In the genomic region with DNA sequence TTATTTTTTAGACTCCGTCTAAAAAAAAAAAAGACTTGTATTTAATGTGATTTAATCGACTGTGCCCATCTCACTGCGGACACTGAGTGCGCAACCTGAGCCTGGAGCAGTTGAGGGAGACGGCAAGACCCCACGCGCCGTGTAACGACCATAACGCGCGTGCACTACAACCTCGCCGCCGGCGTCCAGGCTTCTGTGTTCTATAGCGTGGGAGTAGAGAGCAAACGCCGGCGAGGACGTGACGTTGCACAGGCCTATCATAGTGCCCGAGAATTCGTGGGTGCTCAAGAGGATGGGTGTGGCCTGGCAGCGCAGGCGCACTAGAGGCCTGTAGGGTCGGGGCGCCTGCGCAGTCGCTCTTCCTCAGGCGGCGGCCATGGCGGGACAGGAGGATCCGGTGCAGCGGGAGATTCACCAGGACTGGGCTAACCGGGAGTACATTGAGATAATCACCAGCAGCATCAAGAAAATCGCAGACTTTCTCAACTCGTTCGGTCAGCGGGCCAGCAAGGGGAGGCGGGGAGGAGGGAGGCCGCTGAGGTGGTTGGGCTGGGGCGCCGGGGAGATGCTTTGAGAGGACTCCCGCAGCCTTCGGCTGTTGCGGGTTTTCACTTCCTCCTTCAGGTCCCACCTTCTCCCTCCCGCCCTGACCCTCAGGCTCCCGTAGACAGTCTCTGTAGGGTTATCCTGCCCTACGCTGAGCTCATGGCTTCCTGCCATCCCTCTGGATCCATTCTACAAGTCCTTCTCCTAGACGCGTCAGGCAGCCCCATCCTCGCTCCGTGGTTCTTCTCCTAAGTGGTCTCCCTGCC, we compare ENCODE assay signal across 7 cellular contexts.
DNase-seq lines count a peak whose midpoint lies in the region; ATAC-seq lines count a peak whose summit lies in the region.

A gene (plus strand): TSS at position 350 of the 812 bp plus-strand sequence. CDS start 27 bp downstream, at position 377.

- ATAC-seq in GM18508 (IDR thresholded peaks at IDR 0.05; ENCODE audit: insufficient read depth, unreplicated experiment) (peak; percentile 70), HG03025 (IDR thresholded peaks at IDR 0.05; ENCODE audit: low FRiP score, unreplicated experiment) (peak; percentile 94)

- DNase-seq in NCI-H2081 (lab: John Stamatoyannopoulos, UW) (peak; percentile 88 to 92), T1000 (lab: John Stamatoyannopoulos, UW) (peak; percentile 89), astrocyte of the hippocampus (ENCODE audit: low read depth, low spot score) (peak; percentile 98), hippocampal formation (lab: John Stamatoyannopoulos, UW) (peak; percentile 89 to 91), retina (peak; percentile 94)

Comparison
In these comparisons a context has a peak if more than half of its experiments do, and no peak if none do; other contexts are left out.
1. Peak in every context shown above with its lines: DNase-seq and ATAC-seq.